21 cellular contexts compared by ENCODE assay signal in the genomic region with DNA sequence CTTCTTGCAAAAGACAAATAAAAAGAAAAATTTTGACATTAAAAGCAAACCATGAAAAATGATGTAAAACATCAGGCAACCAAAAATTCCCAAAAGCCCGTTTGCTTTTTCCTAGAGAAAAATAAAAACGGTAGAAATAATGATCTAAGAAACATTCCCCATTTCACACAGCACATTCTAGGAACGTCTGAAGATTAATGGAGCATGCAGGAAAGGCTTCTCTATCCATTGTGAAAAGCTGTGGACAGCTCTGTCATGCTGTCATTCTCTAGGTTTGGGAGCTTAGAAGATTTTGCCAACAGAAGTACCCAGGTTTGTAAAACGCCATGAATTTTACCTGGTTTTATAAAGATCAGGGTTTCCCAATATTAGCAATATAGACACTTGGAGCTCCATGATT. TPM values are rescaled to one million over a fixed set of nuclear protein-coding genes. Genes with fewer than 3 reads are reported as not detected.
"Had no signal": no experiment of that assay in that cellular context is flagged by ENCODE, and none has a peak within 500 bp of the region (broad histone marks: within the 10 kb centered on the region; RNA-seq: fewer than 3 reads in every experiment).

No MANE protein-coding gene starts in this region.

- H3K9me3 ChIP-seq: body of pancreas, ovary, psoas muscle, sigmoid colon, spleen had no signal

- H3K36me3 ChIP-seq: ovary, sigmoid colon, spleen had no signal

- H3K27ac ChIP-seq: dorsolateral prefrontal cortex, foreskin keratinocyte, ovary, psoas muscle, spleen had no signal

- H3K27ac Mint-ChIP-seq: activated CD4-positive, alpha-beta memory T cell treated with anti-CD3 and anti-CD28 coated beads, Interleukin-2, amount 10 ng/mL, durations not matched to agents 7 days and 5 days; activated CD8-positive, alpha-beta memory T cell treated with anti-CD3 and anti-CD28 coated beads, Interleukin-2, amount 10 ng/mL, durations not matched to agents 7 days and 5 days; activated naive CD8-positive, alpha-beta T cell treated with anti-CD3 and anti-CD28 coated beads for 36 hours; activated T-helper 17 cell treated with anti-CD3 and anti-CD28 coated beads, Interleukin-2, amount 50 U/mL, for 72 hours; naive thymus-derived CD4-positive, alpha-beta T cell; stimulated activated naive B cell treated with anti-CD40 and anti-IgM and Interleukin-4, amounts not matched to agents 10 μg/mL and 1 μg/mL and 100 μg/mL, for 72 hours; WTC11 had no signal

- H3K36me3 Mint-ChIP-seq: activated CD8-positive, alpha-beta memory T cell treated with anti-CD3 and anti-CD28 coated beads, Interleukin-2, amount 10 ng/mL, durations not matched to agents 7 days and 5 days; activated naive CD8-positive, alpha-beta T cell treated with anti-CD3 and anti-CD28 coated beads for 36 hours; stimulated activated naive B cell treated with anti-CD40 and anti-IgM and Interleukin-4, amounts not matched to agents 10 μg/mL and 1 μg/mL and 100 μg/mL, for 72 hours; WTC11 had no signal

- H3K4me3 Mint-ChIP-seq: activated CD4-positive, alpha-beta memory T cell treated with anti-CD3 and anti-CD28 coated beads, Interleukin-2, amount 10 ng/mL, durations not matched to agents 7 days and 5 days; activated CD8-positive, alpha-beta memory T cell treated with anti-CD3 and anti-CD28 coated beads, Interleukin-2, amount 10 ng/mL, durations not matched to agents 7 days and 5 days; activated naive CD8-positive, alpha-beta T cell treated with anti-CD3 and anti-CD28 coated beads for 36 hours; activated T-helper 17 cell treated with anti-CD3 and anti-CD28 coated beads, Interleukin-2, amount 50 U/mL, for 72 hours; naive thymus-derived CD4-positive, alpha-beta T cell; stimulated activated naive B cell treated with anti-CD40 and anti-IgM and Interleukin-4, amounts not matched to agents 10 μg/mL and 1 μg/mL and 100 μg/mL, for 72 hours; WTC11 had no signal

- ATAC-seq: activated CD8-positive, alpha-beta memory T cell treated with anti-CD3 and anti-CD28 coated beads, Interleukin-2, amount 10 ng/mL, durations not matched to agents 7 days and 5 days; left ventricle myocardium superior; naive thymus-derived CD4-positive, alpha-beta T cell; stimulated activated naive B cell treated with anti-CD40 and anti-IgM and Interleukin-4, amounts not matched to agents 10 μg/mL and 1 μg/mL and 100 μg/mL, for 72 hours; WTC11 had no signal

- DNase-seq: activated CD4-positive, alpha-beta memory T cell treated with anti-CD3 and anti-CD28 coated beads, Interleukin-2, amount 10 ng/mL, durations not matched to agents 7 days and 5 days; activated CD8-positive, alpha-beta memory T cell treated with anti-CD3 and anti-CD28 coated beads, Interleukin-2, amount 10 ng/mL, durations not matched to agents 7 days and 5 days; activated naive CD4-positive, alpha-beta T cell; activated naive CD8-positive, alpha-beta T cell treated with anti-CD3 and anti-CD28 coated beads for 36 hours; amniotic stem cell; dorsolateral prefrontal cortex; left ventricle myocardium superior; mesenchymal stem cell; naive thymus-derived CD4-positive, alpha-beta T cell; ovary; psoas muscle; sigmoid colon; spleen; stimulated activated naive B cell treated with anti-CD40 and anti-IgM and Interleukin-4, amounts not matched to agents 10 μg/mL and 1 μg/mL and 100 μg/mL, for 72 hours had no signal

- H3K27me3 ChIP-seq: body of pancreas, dorsolateral prefrontal cortex, foreskin keratinocyte, ovary, sigmoid colon, spleen had no signal

- H3K4me1 Mint-ChIP-seq: activated CD4-positive, alpha-beta memory T cell treated with anti-CD3 and anti-CD28 coated beads, Interleukin-2, amount 10 ng/mL, durations not matched to agents 7 days and 5 days; activated CD8-positive, alpha-beta memory T cell treated with anti-CD3 and anti-CD28 coated beads, Interleukin-2, amount 10 ng/mL, durations not matched to agents 7 days and 5 days; activated T-helper 17 cell treated with anti-CD3 and anti-CD28 coated beads, Interleukin-2, amount 50 U/mL, for 72 hours; stimulated activated naive B cell treated with anti-CD40 and anti-IgM and Interleukin-4, amounts not matched to agents 10 μg/mL and 1 μg/mL and 100 μg/mL, for 72 hours had no signal

- H3K27me3 Mint-ChIP-seq: activated CD8-positive, alpha-beta memory T cell treated with anti-CD3 and anti-CD28 coated beads, Interleukin-2, amount 10 ng/mL, durations not matched to agents 7 days and 5 days; activated naive CD8-positive, alpha-beta T cell treated with anti-CD3 and anti-CD28 coated beads for 36 hours; activated T-helper 17 cell treated with anti-CD3 and anti-CD28 coated beads, Interleukin-2, amount 50 U/mL, for 72 hours had no signal

- H3K4me3 ChIP-seq: body of pancreas, dorsolateral prefrontal cortex, ovary, psoas muscle, sigmoid colon, spleen had no signal

- H3K4me1 ChIP-seq: psoas muscle, spleen had no signal

- H3K9me3 Mint-ChIP-seq: activated CD4-positive, alpha-beta memory T cell treated with anti-CD3 and anti-CD28 coated beads, Interleukin-2, amount 10 ng/mL, durations not matched to agents 7 days and 5 days; activated naive CD8-positive, alpha-beta T cell treated with anti-CD3 and anti-CD28 coated beads for 36 hours; activated T-helper 17 cell treated with anti-CD3 and anti-CD28 coated beads, Interleukin-2, amount 50 U/mL, for 72 hours; naive thymus-derived CD4-positive, alpha-beta T cell; WTC11 had no signal

RNA-seq across cellular contexts. Expression of gene ENKUR, which starts 52.3 kb away (rescaled TPM):
- total RNA-seq: activated CD4-positive, alpha-beta memory T cell treated with anti-CD3 and anti-CD28 coated beads, Interleukin-2, amount 10 ng/mL, durations not matched to agents 7 days and 5 days; activated CD8-positive, alpha-beta memory T cell treated with anti-CD3 and anti-CD28 coated beads, Interleukin-2, amount 10 ng/mL, durations not matched to agents 7 days and 5 days; activated naive CD8-positive, alpha-beta T cell treated with anti-CD3 and anti-CD28 coated beads for 36 hours; body of pancreas; cardiac septum; left ventricle myocardium superior; psoas muscle; sigmoid colon; T-helper 2 cell treated with Interferon-gamma antibody and Interleukin-4, amounts not matched to agents 100 ng/mL and 5 ng/mL, for 36 hours; ureter; WTC11 had no signal
